In the genomic region with DNA sequence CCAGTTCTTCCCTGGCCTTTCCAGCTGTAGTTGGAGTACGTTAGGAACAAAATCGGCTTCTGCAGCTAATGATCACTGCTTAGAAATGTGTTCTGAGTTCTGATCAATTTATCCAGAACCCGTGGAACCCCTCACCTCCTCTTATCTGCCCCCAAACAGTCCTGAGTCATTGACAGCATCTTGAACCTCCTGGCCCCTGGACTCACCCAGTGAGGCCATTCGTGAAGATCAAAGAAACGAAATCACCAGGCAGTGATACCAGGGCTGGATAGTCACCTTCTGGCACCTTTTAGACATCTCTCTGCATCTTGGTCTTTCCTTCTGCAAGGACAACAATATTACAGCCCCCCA, we compare ENCODE assay signal across 7 cellular contexts. TPM values are rescaled to one million over a fixed set of nuclear protein-coding genes. Genes with fewer than 3 reads are reported as not detected.
DNase-seq lines count a peak whose midpoint lies in the region; ATAC-seq and TF ChIP-seq lines count a peak whose summit lies in the region.
"Had no signal": no experiment of that assay in that cellular context is flagged by ENCODE, and none has a peak within 500 bp of the region (broad histone marks: within the 10 kb centered on the region; RNA-seq: fewer than 3 reads in every experiment).

No MANE protein-coding gene starts in this region.

- no peak for ATAC-seq in natural killer cell
- no peak for ATAC-seq in natural killer cell treated with Interleukin-12 subunit alpha and Interleukin-12 subunit beta and Interleukin-15 and Interleukin-18, amount 100 ng/mL, for 72 hours
- no peak for ATAC-seq in stimulated activated effector memory CD8-positive, alpha-beta T cell treated with anti-CD3 and anti-CD28 coated beads, Interleukin-12 subunit alpha, Interleukin-12 subunit beta, amount 100 ng/mL, for 72 hours

- no peaks in the 10 kb centered on the region for H3K27me3 Mint-ChIP-seq in natural killer cell (ENCODE audit: low read depth in 2 of 2)
- no peaks in the 10 kb centered on the region for H3K27me3 Mint-ChIP-seq in natural killer cell treated with Interleukin-12 subunit alpha and Interleukin-12 subunit beta and Interleukin-15 and Interleukin-18, amount 100 ng/mL, for 72 hours
- H3K27me3 Mint-ChIP-seq: activated CD4-positive, alpha-beta memory T cell treated with anti-CD3 and anti-CD28 coated beads for 36 hours had no signal

- peak overlapping the region; percentile 69 for H3K4me3 Mint-ChIP-seq in natural killer cell
- H3K4me3 Mint-ChIP-seq in natural killer cell treated with Interleukin-12 subunit alpha and Interleukin-12 subunit beta and Interleukin-15 and Interleukin-18, amount 100 ng/mL, for 72 hours: no peak overlapping the region
- H3K4me3 Mint-ChIP-seq in stimulated activated effector memory CD8-positive, alpha-beta T cell treated with anti-CD3 and anti-CD28 coated beads, Interleukin-12 subunit alpha, Interleukin-12 subunit beta, amount 100 ng/mL, for 72 hours: no peak overlapping the region
- H3K4me3 Mint-ChIP-seq: activated CD4-positive, alpha-beta memory T cell treated with anti-CD3 and anti-CD28 coated beads for 36 hours had no signal

- H3K4me1 Mint-ChIP-seq in natural killer cell: peaks cover 0 to 19% of the 10 kb centered on the region in 2 donors
- peaks cover 6 to 12% of the 10 kb centered on the region in 2 donors for H3K4me1 Mint-ChIP-seq in natural killer cell treated with Interleukin-12 subunit alpha and Interleukin-12 subunit beta and Interleukin-15 and Interleukin-18, amount 100 ng/mL, for 72 hours (ENCODE audit: low read depth in 2 of 2)
- H3K4me1 Mint-ChIP-seq in stimulated activated effector memory CD8-positive, alpha-beta T cell treated with anti-CD3 and anti-CD28 coated beads, Interleukin-12 subunit alpha, Interleukin-12 subunit beta, amount 100 ng/mL, for 72 hours: peaks cover 6% of the 10 kb centered on the region

- intact Hi-C loops in natural killer cell (cut with micrococcal nuclease): loop anchor here (1.0 kb wide), 3 partner anchors 62 to 179 kb away; no protein-coding TSS in a partner anchor

- H3K27ac Mint-ChIP-seq in natural killer cell: no peak overlapping the region
- H3K27ac Mint-ChIP-seq in natural killer cell treated with Interleukin-12 subunit alpha and Interleukin-12 subunit beta and Interleukin-15 and Interleukin-18, amount 100 ng/mL, for 72 hours: peak overlapping the region in 1 of 2 donors; percentile 76
- H3K27ac Mint-ChIP-seq in stimulated activated effector memory CD8-positive, alpha-beta T cell treated with anti-CD3 and anti-CD28 coated beads, Interleukin-12 subunit alpha, Interleukin-12 subunit beta, amount 100 ng/mL, for 72 hours: peak overlapping the region; percentile 14
- H3K27ac Mint-ChIP-seq: activated CD4-positive, alpha-beta memory T cell treated with anti-CD3 and anti-CD28 coated beads for 36 hours; progenitor cell of endocrine pancreas had no signal

- no peak for DNase-seq in natural killer cell
- DNase-seq in natural killer cell treated with Interleukin-12 subunit alpha and Interleukin-12 subunit beta and Interleukin-15 and Interleukin-18, amount 100 ng/mL, for 72 hours (ENCODE audit: low spot score): no peak
- DNase-seq in stimulated activated effector memory CD8-positive, alpha-beta T cell treated with anti-CD3 and anti-CD28 coated beads, Interleukin-12 subunit alpha, Interleukin-12 subunit beta, amount 100 ng/mL, for 72 hours (ENCODE audit: low spot score in 2 of 2): no peak
- DNase-seq in Ammon's horn (ENCODE audit: low spot score): no peak

- no peaks in the 10 kb centered on the region for H3K36me3 Mint-ChIP-seq in natural killer cell
- no peaks in the 10 kb centered on the region for H3K36me3 Mint-ChIP-seq in natural killer cell treated with Interleukin-12 subunit alpha and Interleukin-12 subunit beta and Interleukin-15 and Interleukin-18, amount 100 ng/mL, for 72 hours
- H3K36me3 Mint-ChIP-seq in stimulated activated effector memory CD8-positive, alpha-beta T cell treated with anti-CD3 and anti-CD28 coated beads, Interleukin-12 subunit alpha, Interleukin-12 subunit beta, amount 100 ng/mL, for 72 hours: no peaks in the 10 kb centered on the region
- H3K36me3 Mint-ChIP-seq: activated CD4-positive, alpha-beta memory T cell treated with anti-CD3 and anti-CD28 coated beads for 36 hours had no signal

- no peaks in the 10 kb centered on the region for H3K9me3 Mint-ChIP-seq in natural killer cell
- no peaks in the 10 kb centered on the region for H3K9me3 Mint-ChIP-seq in natural killer cell treated with Interleukin-12 subunit alpha and Interleukin-12 subunit beta and Interleukin-15 and Interleukin-18, amount 100 ng/mL, for 72 hours
- no peaks in the 10 kb centered on the region for H3K9me3 Mint-ChIP-seq in stimulated activated effector memory CD8-positive, alpha-beta T cell treated with anti-CD3 and anti-CD28 coated beads, Interleukin-12 subunit alpha, Interleukin-12 subunit beta, amount 100 ng/mL, for 72 hours
- H3K9me3 Mint-ChIP-seq: activated CD4-positive, alpha-beta memory T cell treated with anti-CD3 and anti-CD28 coated beads for 36 hours had no signal

- TF ChIP-seq CTCF in natural killer cell (IDR thresholded peaks at IDR 0.05): no peak

RNA-seq across cellular contexts. Expression of a gene that starts 17.0 kb away (rescaled TPM):
- total RNA-seq in natural killer cell: 100 to 1,000 TPM; 130 to 149 (median 142) TPM
- total RNA-seq in natural killer cell treated with Interleukin-12 subunit alpha and Interleukin-12 subunit beta and Interleukin-15 and Interleukin-18, amount 100 ng/mL, for 72 hours: 100 to 1,000 TPM; 134 to 163 TPM

RNA-seq across cellular contexts. Expression of a gene that starts 20.4 kb away (rescaled TPM):
- total RNA-seq in natural killer cell: under 1 TPM; 0.21 to 0.93 (median 0.36) TPM
- under 1 TPM; 0.48 to 0.95 TPM for total RNA-seq in natural killer cell treated with Interleukin-12 subunit alpha and Interleukin-12 subunit beta and Interleukin-15 and Interleukin-18, amount 100 ng/mL, for 72 hours

RNA-seq across cellular contexts. Expression of a gene that starts 41.7 kb away (rescaled TPM):
- total RNA-seq in natural killer cell: under 1 TPM; 0.28 to 0.80 (median 0.50) TPM
- 1 to 10 TPM in 1 of 2 donors, under 1 TPM in 1; 0.52 to 1.4 TPM for total RNA-seq in natural killer cell treated with Interleukin-12 subunit alpha and Interleukin-12 subunit beta and Interleukin-15 and Interleukin-18, amount 100 ng/mL, for 72 hours
- total RNA-seq: mesenteric fat pad had no signal

RNA-seq across cellular contexts. Expression of a gene that starts 46.1 kb away (rescaled TPM):
- total RNA-seq in natural killer cell: under 1 TPM in 2 of 3 donors, not detected in 1; 0.27 to 0.53 TPM
- total RNA-seq in natural killer cell treated with Interleukin-12 subunit alpha and Interleukin-12 subunit beta and Interleukin-15 and Interleukin-18, amount 100 ng/mL, for 72 hours: under 1 TPM; 0.21 to 0.75 TPM
- total RNA-seq: mesenteric fat pad had no signal

RNA-seq across cellular contexts. Expression of a gene that starts 48.3 kb away (rescaled TPM):
- 10 to 100 TPM; 57.8 to 74.4 (median 70.7) TPM for total RNA-seq in natural killer cell
- 10 to 100 TPM; 96.2 to 98.4 TPM for total RNA-seq in natural killer cell treated with Interleukin-12 subunit alpha and Interleukin-12 subunit beta and Interleukin-15 and Interleukin-18, amount 100 ng/mL, for 72 hours
